Comparison of ENCODE assay signal across 20 cellular contexts in genomic region chr1:84363622-84364021, GRCh38. TPM values are rescaled to one million over a fixed set of nuclear protein-coding genes. Genes with fewer than 3 reads are reported as not detected.
DNase-seq lines count a peak whose midpoint lies in the region; ATAC-seq, FAIRE-seq and TF ChIP-seq lines count a peak whose summit lies in the region.
"Had no signal": no experiment of that assay in that cellular context is flagged by ENCODE, and none has a peak within 500 bp of the region (broad histone marks: within the 10 kb centered on the region; RNA-seq: fewer than 3 reads in every experiment).

No MANE protein-coding gene starts in this region.

- H3K4me3 ChIP-seq in esophagus squamous epithelium, result no peak overlapping the region

- H3K27me3 ChIP-seq in esophagus squamous epithelium, result no peaks in the 10 kb centered on the region

- H3K27ac ChIP-seq in VCaP (peak overlapping the region; percentile 25), esophagus squamous epithelium (peak overlapping the region in 3 of 4 donors; percentile 29 to 40 (median 36)), temporal lobe (ENCODE audit: low read depth, low read length) (peak overlapping the region; percentile 40)
- H3K27ac ChIP-seq: C4-2B had no signal

- FAIRE-seq in RCC 7860 (lab: Jason Lieb, UNC), result no peak

- TF ChIP-seq CTCF in VCaP (conservative IDR thresholded peaks at IDR 0.05), result no peak
- TF ChIP-seq CTCF in esophagus squamous epithelium (IDR thresholded peaks at IDR 0.05), result no peak

- H3K36me3 ChIP-seq in esophagus squamous epithelium, result no peaks in the 10 kb centered on the region

- TF ChIP-seq POLR2A in esophagus squamous epithelium (IDR thresholded peaks at IDR 0.05), result no peak

- ATAC-seq in GM18909 (IDR thresholded peaks at IDR 0.05; ENCODE audit: poor library complexity, unreplicated experiment), result no peak
- ATAC-seq: Panc1, SK-N-SH treated with all-trans-retinoic acid at 6 μM for 48 hours had no signal

- H3K4me1 ChIP-seq in esophagus squamous epithelium, result peaks cover 0 to 22% (median 5%) of the 10 kb centered on the region in 3 donors

- intact Hi-C loops in esophagus squamous epithelium (cut with DNase I), result no loop called here

- peak; percentile 53 for DNase-seq in NCI-H2107 treated with DMSO at 0.1 percent for 48 hours (lab: John Stamatoyannopoulos, UW; ENCODE audit: unreplicated experiment)
- DNase-seq in NCI-H2107 (lab: John Stamatoyannopoulos, UW), result no peak
- DNase-seq in esophagus squamous epithelium (lab: John Stamatoyannopoulos, UW), result no peak
- DNase-seq in RCC 7860 (ENCODE audit: low spot score), result no peak
- no peak for DNase-seq in NOMO-1 treated with DMSO at 0.1 percent for 48 hours (lab: John Stamatoyannopoulos, UW; ENCODE audit: unreplicated experiment)
- DNase-seq: 8988T, COR-L47, DMS153, EL, Kasumi-1, NCI-H2081 treated with DMSO at 0.1 percent for 48 hours, NCI-H69, SHP77 had no signal

- no peaks in the 10 kb centered on the region for H3K9me3 ChIP-seq in esophagus squamous epithelium

- WGBS in esophagus squamous epithelium, 2 donors, result 77% methylated on average over 5 of the region's 5 CpGs

RNA-seq across cellular contexts. Expression of gene DNASE2B, which starts 34.7 kb away (rescaled TPM):
- total RNA-seq in esophagus squamous epithelium (not detected), temporal lobe (not detected)
- total RNA-seq: H4 had no signal
